26 cellular contexts compared by ENCODE assay signal in genomic region chr4:19126903-19127302, GRCh38.
"Had no signal": no experiment of that assay in that cellular context is flagged by ENCODE, and none has a peak within 500 bp of the region (broad histone marks: within the 10 kb centered on the region; RNA-seq: fewer than 3 reads in every experiment).

No MANE protein-coding gene starts in this region.

- DNase-seq: Kasumi-1, KG1, MG63, NCI-H1048, NCI-H1092 treated with DMSO at 0.1 percent for 48 hours, NCI-H1105 treated with DMSO at 0.1 percent for 48 hours, NCI-H1436, NCI-H146, NCI-H1694, NCI-H187 treated with DMSO at 0.1 percent for 48 hours, NCI-H2029, NCI-H2171 treated with DMSO at 0.1 percent for 48 hours, NCI-H2227 treated with DMSO at 0.1 percent for 48 hours, NCI-H345, NCI-H446, NCI-H510A treated with DMSO at 0.1 percent for 48 hours, NCI-H524 treated with DMSO at 0.1 percent for 48 hours, NCI-H526 treated with DMSO at 0.1 percent for 48 hours, NCI-H82, PC-9, Right ventricle myocardium superior, SHP77 treated with DMSO at 0.1 percent for 48 hours, SK-N-SH, SW 1271, T-helper 1 cell had no signal

- ATAC-seq: Panc1 had no signal
